1 cellular context compared by ENCODE assay signal in the genomic region with DNA sequence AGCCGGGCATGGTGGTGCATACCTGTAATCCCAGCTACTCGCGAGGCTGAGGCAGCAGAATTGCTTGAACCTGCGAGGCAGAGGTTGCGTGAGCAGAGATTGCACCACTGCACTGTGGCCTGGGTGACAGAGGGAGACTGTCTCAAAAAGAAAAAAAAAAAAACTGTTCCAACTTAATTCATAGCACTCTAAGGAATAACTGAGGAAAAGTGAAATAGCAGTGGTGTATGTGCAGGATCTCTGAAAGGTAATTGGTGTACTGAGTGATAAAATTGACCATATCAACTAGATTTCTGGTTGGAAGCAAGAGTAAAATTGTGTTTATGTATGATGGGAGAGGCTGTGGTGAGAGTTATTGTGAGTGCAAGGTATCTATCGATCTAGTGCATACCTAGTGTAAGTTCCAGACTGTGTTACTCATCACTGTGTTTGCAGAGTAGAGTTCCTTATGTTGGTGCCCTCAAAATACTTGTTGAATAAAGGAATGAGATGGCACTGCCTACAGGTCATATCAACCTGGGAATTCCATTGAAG.
TF ChIP-seq lines count a peak whose summit lies in the region.

No MANE protein-coding gene starts in this region.

TF ChIP-seq in IMR-90, 13 proteins besides CTCF, POLR2A, EP300 and RAD21:
- TF ChIP-seq RFX5 (IDR thresholded peaks at IDR 0.05; ENCODE audit: low read depth, low read length) (no peak), MXI1 (IDR thresholded peaks at IDR 0.05; ENCODE audit: borderline replicate concordance, low read depth, low read length) (no peak), RCOR1 (IDR thresholded peaks at IDR 0.05; ENCODE audit: insufficient replicate concordance, low read length) (no peak), MAZ (IDR thresholded peaks at IDR 0.05; ENCODE audit: borderline replicate concordance, low read depth, low read length) (no peak), CHD1 (IDR thresholded peaks at IDR 0.05; ENCODE audit: low read depth, low read length) (no peak), NFE2L2 (IDR thresholded peaks at IDR 0.05; ENCODE audit: low read depth, low read length) (no peak), CEBPB (IDR thresholded peaks at IDR 0.05; ENCODE audit: low read depth, low read length) (no peak), MAFK (IDR thresholded peaks at IDR 0.05; ENCODE audit: low read depth, low read length) (no peak), SMC3 (IDR thresholded peaks at IDR 0.05; ENCODE audit: low read depth, low read length) (no peak), FOS (IDR thresholded peaks at IDR 0.05; ENCODE audit: low read depth, low read length) (no peak)
- TF ChIP-seq, protein P1, sequence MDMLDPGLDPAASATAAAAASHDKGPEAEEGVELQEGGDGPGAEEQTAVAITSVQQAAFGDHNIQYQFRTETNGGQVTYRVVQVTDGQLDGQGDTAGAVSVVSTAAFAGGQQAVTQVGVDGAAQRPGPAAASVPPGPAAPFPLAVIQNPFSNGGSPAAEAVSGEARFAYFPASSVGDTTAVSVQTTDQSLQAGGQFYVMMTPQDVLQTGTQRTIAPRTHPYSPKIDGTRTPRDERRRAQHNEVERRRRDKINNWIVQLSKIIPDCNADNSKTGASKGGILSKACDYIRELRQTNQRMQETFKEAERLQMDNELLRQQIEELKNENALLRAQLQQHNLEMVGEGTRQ (IDR thresholded peaks at IDR 0.05; ENCODE audit: low read depth, low read length), result no peak
- TF ChIP-seq, protein P2, sequence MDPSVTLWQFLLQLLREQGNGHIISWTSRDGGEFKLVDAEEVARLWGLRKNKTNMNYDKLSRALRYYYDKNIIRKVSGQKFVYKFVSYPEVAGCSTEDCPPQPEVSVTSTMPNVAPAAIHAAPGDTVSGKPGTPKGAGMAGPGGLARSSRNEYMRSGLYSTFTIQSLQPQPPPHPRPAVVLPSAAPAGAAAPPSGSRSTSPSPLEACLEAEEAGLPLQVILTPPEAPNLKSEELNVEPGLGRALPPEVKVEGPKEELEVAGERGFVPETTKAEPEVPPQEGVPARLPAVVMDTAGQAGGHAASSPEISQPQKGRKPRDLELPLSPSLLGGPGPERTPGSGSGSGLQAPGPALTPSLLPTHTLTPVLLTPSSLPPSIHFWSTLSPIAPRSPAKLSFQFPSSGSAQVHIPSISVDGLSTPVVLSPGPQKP (IDR thresholded peaks at IDR 0.05; ENCODE audit: borderline replicate concordance, low read depth, low read length), result no peak
